Comparison of ENCODE assay signal across 26 cellular contexts in genomic region chr6:40954446-40955180, GRCh38.
"Had no signal": no experiment of that assay in that cellular context is flagged by ENCODE, and none has a peak within 500 bp of the region (broad histone marks: within the 10 kb centered on the region; RNA-seq: fewer than 3 reads in every experiment).

No MANE protein-coding gene starts in this region.

- FAIRE-seq: endothelial cell of umbilical vein had no signal

- H2AFZ ChIP-seq: hepatocyte, neural progenitor cell had no signal

- H3K27ac ChIP-seq: colonic mucosa, esophagus muscularis mucosa, foreskin keratinocyte, gastroesophageal sphincter, heart left ventricle, hepatocyte, left lung, neural progenitor cell, prostate gland, right atrium auricular region, sigmoid colon, skin epidermis, spleen, stomach, thyroid gland, vagina had no signal

- H3K4me1 ChIP-seq: colonic mucosa, esophagus muscularis mucosa, gastroesophageal sphincter, heart left ventricle, left lung, prostate gland, right atrium auricular region, spleen, thyroid gland, vagina had no signal

- H3K36me3 ChIP-seq: colonic mucosa, esophagus muscularis mucosa, gastroesophageal sphincter, heart left ventricle, left lung, neural progenitor cell, prostate gland, right atrium auricular region, sigmoid colon, spleen, stomach, thyroid gland, vagina had no signal

- H3K27ac Mint-ChIP-seq: naive thymus-derived CD4-positive, alpha-beta T cell; neural progenitor cell had no signal

- H3K4me2 ChIP-seq: hepatocyte, neural progenitor cell had no signal

- H3K9ac ChIP-seq: neural progenitor cell had no signal

- H3K9me3 ChIP-seq: colonic mucosa, esophagus muscularis mucosa, gastroesophageal sphincter, heart left ventricle, left lung, prostate gland, right atrium auricular region, sigmoid colon, spleen, stomach, thyroid gland, vagina had no signal

- H3K4me3 ChIP-seq: colonic mucosa, esophagus muscularis mucosa, gastroesophageal sphincter, heart left ventricle, hepatocyte, left lung, neural progenitor cell, prostate gland, right atrium auricular region, sigmoid colon, skin epidermis, spleen, stomach, thyroid gland, vagina had no signal

- H3K79me2 ChIP-seq: hepatocyte had no signal

- ATAC-seq: foreskin keratinocyte; gastroesophageal sphincter; left cardiac atrium; left lung; naive thymus-derived CD4-positive, alpha-beta T cell had no signal

- H3K9me3 Mint-ChIP-seq: naive thymus-derived CD4-positive, alpha-beta T cell; nephron; neural progenitor cell had no signal

- DNase-seq: colonic mucosa; dermis blood vessel endothelial cell; effector memory CD4-positive, alpha-beta T cell; foreskin keratinocyte; heart left ventricle; left cardiac atrium; left lung; naive thymus-derived CD4-positive, alpha-beta T cell; nucleus accumbens; sigmoid colon; spleen; stimulated activated CD4-positive, alpha-beta T cell treated with anti-CD3 and anti-CD28 coated beads, Interleukin-2, amount 100 ng/mL, for 48 hours; stimulated activated naive CD4-positive, alpha-beta T cell treated with Interleukin-2 at 50 U/mL for 16 hours; stomach; thyroid gland; trophoblast cell had no signal

- H3K36me3 Mint-ChIP-seq: naive thymus-derived CD4-positive, alpha-beta T cell; neural progenitor cell had no signal

- H3K4me3 Mint-ChIP-seq: naive thymus-derived CD4-positive, alpha-beta T cell; neural progenitor cell had no signal

- H3K27me3 ChIP-seq: colonic mucosa, esophagus muscularis mucosa, foreskin keratinocyte, gastroesophageal sphincter, hepatocyte, left lung, neural progenitor cell, right atrium auricular region, sigmoid colon, thyroid gland, vagina had no signal
